ENCODE assay signal across 14 cellular contexts in genomic region chr6:158758464-158758863, GRCh38.
A peak's percentile ranks its signal among the peaks of the same experiment; 100 is the strongest.
DNase-seq lines count a peak whose midpoint lies in the region; ATAC-seq and TF ChIP-seq lines count a peak whose summit lies in the region.
"Had no signal": no experiment of that assay in that cellular context is flagged by ENCODE, and none has a peak within 500 bp of the region (broad histone marks: within the 10 kb centered on the region; RNA-seq: fewer than 3 reads in every experiment).

No MANE protein-coding gene starts in this region.

- no peaks in the 10 kb centered on the region for H3K9me3 ChIP-seq in BE2C
- H3K9me3 ChIP-seq in HCT116 (ENCODE audit: control insufficient read depth in 1 of 2, insufficient read depth in 1 of 2, low read depth in 1 of 2, low read length in 2 of 2): no peaks in the 10 kb centered on the region
- no peaks in the 10 kb centered on the region for H3K9me3 ChIP-seq in endodermal cell (ENCODE audit: control insufficient read depth, low read length)
- no peaks in the 10 kb centered on the region for H3K9me3 ChIP-seq in uterus
- H3K9me3 ChIP-seq: esophagus squamous epithelium had no signal

- DNase-seq in BE2C (peak; percentile 93), HCT116 (ENCODE audit: low read depth, low spot score) (no peak), NCI-H510A treated with DMSO at 0.1 percent for 48 hours (lab: John Stamatoyannopoulos, UW) (peak; percentile 80), endodermal cell (peak; percentile 86), uterus (no peak), NOMO-1 (lab: John Stamatoyannopoulos, UW; ENCODE audit: unreplicated experiment in 2 of 2) (no peak), SIG-M5 treated with dmso at 0.1 percent for 504 hours (lab: John Stamatoyannopoulos, UW; ENCODE audit: unreplicated experiment) (no peak)
- DNase-seq: esophagus squamous epithelium; KG1; kidney glomerular epithelial cell; occipital lobe; stimulated activated CD4-positive, alpha-beta T cell treated with anti-CD3 and anti-CD28 coated beads, Interleukin-4, amount 100 ng/mL, for 1 hour had no signal

- POLR2A ChIA-PET in HCT116 (lab: Charles Lee): interaction anchor here (1.2 kb wide), 1 partner anchor 51 kb away, joined by 3 read pairs; no protein-coding TSS in a partner anchor

- ATAC-seq in HCT116: no peak
- no peak for ATAC-seq in GM21723 (IDR thresholded peaks at IDR 0.05; ENCODE audit: unreplicated experiment)
- ATAC-seq: GM12878 had no signal

- TF ChIP-seq CTCF in BE2C (IDR thresholded peaks at IDR 0.05; ENCODE audit: low read depth, low read length): no peak
- no peak for TF ChIP-seq CTCF in HCT116 (IDR thresholded peaks at IDR 0.05 in 2 of 3, conservative IDR thresholded peaks at IDR 0.05 in 1 of 3; ENCODE audit: borderline replicate concordance in 1 of 3, insufficient read depth in 1 of 3, low read depth in 2 of 3, low read length in 2 of 3)
- no peak for TF ChIP-seq CTCF in endodermal cell (conservative IDR thresholded peaks at IDR 0.05)
- TF ChIP-seq CTCF in uterus (IDR thresholded peaks at IDR 0.05): no peak

- CTCF ChIA-PET in HCT116 (lab: Charles Lee): interaction anchor here (1.2 kb wide), 1 partner anchor 40 kb away, joined by 4 read pairs; no protein-coding TSS in a partner anchor

- H3K9me3 Mint-ChIP-seq in endodermal cell: no peaks in the 10 kb centered on the region

- peaks cover 31% of the 10 kb centered on the region for H3K4me1 ChIP-seq in BE2C
- peaks cover 43 to 77% of the 10 kb centered on the region in 2 experiments; a peak in 3 of 4 replicates for H3K4me1 ChIP-seq in HCT116 (ENCODE audit: control insufficient read depth in 1 of 2, insufficient read depth in 2 of 2, low read length in 2 of 2)
- no peaks in the 10 kb centered on the region for H3K4me1 ChIP-seq in endodermal cell (ENCODE audit: control insufficient read depth, insufficient read depth, low read length)
- H3K4me1 ChIP-seq in uterus: no peaks in the 10 kb centered on the region

- H3K36me3 ChIP-seq in BE2C (no peaks in the 10 kb centered on the region), HCT116 (ENCODE audit: control insufficient read depth in 1 of 2, insufficient read depth in 2 of 2, low read length in 2 of 2) (peaks cover 0 to 37% of the 10 kb centered on the region in 2 experiments; a peak in 3 of 4 replicates), endodermal cell (ENCODE audit: control insufficient read depth, insufficient read depth, low read length) (no peaks in the 10 kb centered on the region), uterus (no peaks in the 10 kb centered on the region)

- H3K79me2 ChIP-seq in HCT116 (ENCODE audit: insufficient read depth, low read length): peaks cover 9% of the 10 kb centered on the region; the same call in 1 of the 2 replicates

- H3K4me3 ChIP-seq in BE2C (ENCODE audit: low read depth, low read length) (no peak overlapping the region), HCT116 (replicated peaks in 1 of 2; ENCODE audit: low read depth in 1 of 2, low read length in 2 of 2) (no peak overlapping the region), endodermal cell (ENCODE audit: low read length) (no peak overlapping the region), uterus (no peak overlapping the region)
- H3K4me3 ChIP-seq: esophagus squamous epithelium, GM12878 had no signal

- H3K9ac ChIP-seq in HCT116 (ENCODE audit: low read length) (peak overlapping the region; percentile 24), endodermal cell (ENCODE audit: extremely low read depth, low read length, poor library complexity, severe bottlenecking) (no peak overlapping the region)

- no peaks in the 10 kb centered on the region for H4K20me1 ChIP-seq in HCT116 (ENCODE audit: insufficient read depth)

- no peak for TF ChIP-seq RAD21 in HCT116 (IDR thresholded peaks at IDR 0.05; ENCODE audit: low read depth)

- no peaks in the 10 kb centered on the region for H3K27me3 Mint-ChIP-seq in endodermal cell (ENCODE audit: insufficient read depth)

- peak overlapping the region; percentile 72 for H3K27ac Mint-ChIP-seq in endodermal cell

- RAD21 ChIA-PET in HCT116 (lab: Charles Lee; ENCODE audit: low non-redundant PET in 1 of 2, low total read pairs in 2 of 2, uncharacterized antibody in 2 of 2, unreplicated experiment in 2 of 2): interaction anchor here in 1 of 2 experiments (0.7 kb wide), 1 partner anchor 102 kb away, joined by 3 read pairs; no protein-coding TSS in a partner anchor

- TF ChIP-seq POLR2A in HCT116 (IDR thresholded peaks at IDR 0.05; ENCODE audit: borderline replicate concordance, extremely low read depth, insufficient read depth, insufficient read length) (no peak), uterus (IDR thresholded peaks at IDR 0.05) (no peak)

- 52 to 87% methylated on average over 3 to 9 of the region's 9 CpGs for WGBS in endodermal cell (ENCODE audit: insufficient coverage in 1 of 2, insufficient read length in 1 of 2), 2 experiments

- no peak overlapping the region for H2AFZ ChIP-seq in HCT116 (ENCODE audit: low read depth, low read length, poor library complexity, severe bottlenecking)

- intact Hi-C loops in HCT116 (cut with micrococcal nuclease): no loop called here
- intact Hi-C loops in uterus (cut with DNase I; ENCODE audit: low total_unique reads): no loop called here

- no peak overlapping the region for H3K4me3 Mint-ChIP-seq in endodermal cell

- BruUV-seq in HCT116 (replicated peaks; lab: Mats Ljungman, UMichigan): no TSS peak

- H3K9me2 ChIP-seq in HCT116 (ENCODE audit: insufficient read depth): no peaks in the 10 kb centered on the region

- H3K4me1 Mint-ChIP-seq in endodermal cell: peaks cover 38% of the 10 kb centered on the region

- no peaks in the 10 kb centered on the region for H3K36me3 Mint-ChIP-seq in endodermal cell (ENCODE audit: low read depth)

- H3K4me2 ChIP-seq in HCT116 (ENCODE audit: low read length): no peak overlapping the region

- H3K27ac ChIP-seq in HCT116 (ENCODE audit: low read depth, low read length): peak overlapping the region; percentile 46; the same call in 1 of the 2 replicates
- H3K27ac ChIP-seq in endodermal cell (ENCODE audit: low read depth, low read length): no peak overlapping the region
- no peak overlapping the region for H3K27ac ChIP-seq in uterus

- H3K27me3 ChIP-seq in BE2C: no peaks in the 10 kb centered on the region
- no peaks in the 10 kb centered on the region for H3K27me3 ChIP-seq in HCT116 (ENCODE audit: insufficient read depth, low read length)
- no peaks in the 10 kb centered on the region for H3K27me3 ChIP-seq in endodermal cell (ENCODE audit: control insufficient read depth, insufficient read depth, low read length, poor library complexity, severe bottlenecking)
- H3K27me3 ChIP-seq in uterus: no peaks in the 10 kb centered on the region
- H3K27me3 ChIP-seq: esophagus squamous epithelium had no signal

TF ChIP-seq in HCT116, 20 proteins besides CTCF, POLR2A, EP300 and RAD21:
- TF ChIP-seq CBX3 (IDR thresholded peaks at IDR 0.05; ENCODE audit: low read depth): no peak

Comparison
In these comparisons a context has a peak if more than half of its experiments do, and no peak if none do; other contexts are left out.
1. DNase-seq: peak in BE2C (single experiment), NCI-H510A treated with DMSO at 0.1 percent for 48 hours (single experiment) and endodermal cell (single experiment); none in HCT116 (single experiment), uterus (0 of 2), NOMO-1 (0 of 2) and SIG-M5 treated with dmso at 0.1 percent for 504 hours (single experiment).